ENCODE assay signal across 2 cellular contexts in the genomic region with DNA sequence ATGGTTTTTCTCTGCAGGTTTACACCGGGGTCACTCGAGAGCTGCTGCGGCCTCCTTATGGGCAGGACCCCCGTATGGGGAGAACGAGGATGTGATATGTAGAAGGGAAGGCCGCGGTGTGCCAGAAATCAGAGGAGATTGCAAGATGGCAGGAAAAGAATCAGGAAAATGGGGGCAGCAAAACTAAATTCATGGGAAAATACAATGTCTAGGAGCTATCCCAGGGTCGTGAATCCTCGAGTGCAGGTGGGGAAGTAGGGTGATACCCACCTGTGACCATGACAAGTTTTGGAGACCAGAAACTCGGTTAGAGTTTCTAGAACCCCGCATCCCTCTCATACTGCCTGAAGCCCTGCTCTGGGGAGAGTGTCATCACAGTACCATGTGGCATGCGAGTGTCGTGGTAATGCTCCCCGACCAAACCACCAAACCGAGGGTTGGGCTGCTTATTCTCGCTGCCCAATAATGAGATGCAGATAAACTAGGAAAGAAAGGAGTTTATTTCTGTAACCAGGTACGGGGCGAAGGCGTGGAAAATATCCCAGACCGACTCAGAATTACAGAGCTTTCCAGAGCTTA.
TF ChIP-seq lines count a peak whose summit lies in the region.

No MANE protein-coding gene starts in this region.

TF ChIP-seq in HCT116, 20 proteins besides CTCF, POLR2A, EP300 and RAD21 (continued from another document):
- TF ChIP-seq TCF7L2 (IDR thresholded peaks at IDR 0.05; ENCODE audit: borderline replicate concordance, extremely low read depth, insufficient read depth, insufficient read length): no peak
- no peak for TF ChIP-seq FOSL1 (IDR thresholded peaks at IDR 0.05; ENCODE audit: low read depth)
- TF ChIP-seq POLR2AphosphoS5 (IDR thresholded peaks at IDR 0.05; ENCODE audit: low read depth, low read length): no peak
- no peak for TF ChIP-seq CEBPB (IDR thresholded peaks at IDR 0.05; ENCODE audit: low read depth)
TF ChIP-seq in HCT116: peak in this region for 0.

TF ChIP-seq in SK-N-SH treated with all-trans-retinoic acid at 6 μM for 48 hours, 23 proteins besides CTCF, POLR2A, EP300 and RAD21 (continued from another document):
- TF ChIP-seq POU6F1 (CRISPR knock-in tag; IDR thresholded peaks at IDR 0.05; ENCODE audit: borderline replicate concordance, low read depth): no peak
- no peak for TF ChIP-seq ZNF565 (CRISPR knock-in tag; conservative IDR thresholded peaks at IDR 0.05; ENCODE audit: low read depth)
- no peak for TF ChIP-seq PATZ1 (CRISPR knock-in tag; IDR thresholded peaks at IDR 0.05; ENCODE audit: borderline replicate concordance)
- no peak for TF ChIP-seq ARNTL (CRISPR knock-in tag; IDR thresholded peaks at IDR 0.05; ENCODE audit: borderline replicate concordance, low read depth)
- no peak for TF ChIP-seq ISL1 (CRISPR knock-in tag; IDR thresholded peaks at IDR 0.05)
